In genomic region chr20:64047968-64048401, GRCh38 we compare ENCODE assay signal across 2 cellular contexts.
TF ChIP-seq lines count a peak whose summit lies in the region.

No MANE protein-coding gene starts in this region.

TF ChIP-seq in IMR-90, 13 proteins besides CTCF, POLR2A, EP300 and RAD21:
- TF ChIP-seq RCOR1 (IDR thresholded peaks at IDR 0.05; ENCODE audit: insufficient replicate concordance, low read length) (no peak), MAFK (IDR thresholded peaks at IDR 0.05; ENCODE audit: low read depth, low read length) (no peak), BHLHE40 (IDR thresholded peaks at IDR 0.05; ENCODE audit: low read depth, low read length) (no peak), MAZ (IDR thresholded peaks at IDR 0.05; ENCODE audit: borderline replicate concordance, low read depth, low read length) (no peak), FOS (IDR thresholded peaks at IDR 0.05; ENCODE audit: low read depth, low read length) (no peak), CHD1 (IDR thresholded peaks at IDR 0.05; ENCODE audit: low read depth, low read length) (no peak), CEBPB (IDR thresholded peaks at IDR 0.05; ENCODE audit: low read depth, low read length) (no peak), RFX5 (IDR thresholded peaks at IDR 0.05; ENCODE audit: low read depth, low read length) (no peak), SMC3 (IDR thresholded peaks at IDR 0.05; ENCODE audit: low read depth, low read length) (no peak), USF2 (IDR thresholded peaks at IDR 0.05; ENCODE audit: low read depth, low read length) (no peak), MXI1 (IDR thresholded peaks at IDR 0.05; ENCODE audit: borderline replicate concordance, low read depth, low read length) (no peak), NFE2L2 (IDR thresholded peaks at IDR 0.05; ENCODE audit: low read depth, low read length) (no peak), ELK1 (IDR thresholded peaks at IDR 0.05; ENCODE audit: borderline replicate concordance, low read depth, low read length) (no peak)

TF ChIP-seq in endothelial cell of umbilical vein, 7 proteins besides CTCF, POLR2A, EP300 and RAD21:
- TF ChIP-seq MAX (IDR thresholded peaks at IDR 0.05; ENCODE audit: insufficient read depth, insufficient read length) (no peak), POLR2AphosphoS5 (IDR thresholded peaks at IDR 0.05; ENCODE audit: insufficient read depth, low read depth, low read length) (peak; percentile 43)
